ENCODE assay signal across 10 cellular contexts in the genomic region with DNA sequence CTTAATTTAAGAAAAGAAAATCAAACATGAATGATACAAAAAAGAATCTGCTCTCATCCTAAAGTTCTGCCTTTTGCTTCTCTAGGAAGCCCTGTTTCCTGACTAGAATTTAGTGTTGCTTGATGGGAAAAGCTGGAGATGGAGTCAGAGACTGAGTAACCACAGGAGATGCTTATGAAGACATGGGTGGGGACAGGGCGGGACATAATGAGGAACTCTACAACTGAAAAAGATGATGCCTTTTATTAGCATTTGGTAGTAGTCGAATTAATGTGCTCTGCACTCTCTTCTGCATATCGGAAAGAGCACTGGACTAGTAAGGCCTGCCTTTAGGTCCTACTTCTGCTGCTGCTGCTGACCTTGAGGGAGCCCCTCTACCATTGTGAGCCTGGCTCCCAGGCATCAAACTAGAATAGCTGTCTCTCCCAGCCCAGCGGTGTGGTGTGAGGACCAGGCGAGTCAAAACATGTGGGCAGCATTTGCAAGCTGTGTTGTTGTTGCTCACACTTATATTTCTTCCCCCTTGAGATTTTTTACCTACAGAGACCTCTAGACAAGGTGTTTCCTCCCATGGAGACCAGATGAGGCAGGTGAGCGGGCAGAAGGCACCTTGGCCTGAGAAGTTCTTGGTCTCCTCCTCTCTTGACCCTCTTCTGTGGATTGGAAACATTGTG.
A peak's percentile ranks its signal among the peaks of the same experiment; 100 is the strongest.
DNase-seq lines count a peak whose midpoint lies in the region; ATAC-seq and TF ChIP-seq lines count a peak whose summit lies in the region.
"Had no signal": no experiment of that assay in that cellular context is flagged by ENCODE, and none has a peak within 500 bp of the region (broad histone marks: within the 10 kb centered on the region; RNA-seq: fewer than 3 reads in every experiment).

No MANE protein-coding gene starts in this region.

- TF ChIP-seq CTCF in right atrium auricular region (IDR thresholded peaks at IDR 0.05): no peak
- TF ChIP-seq CTCF in heart right ventricle (IDR thresholded peaks at IDR 0.05): no peak
- no peak for TF ChIP-seq CTCF in MCF 10A (IDR thresholded peaks at IDR 0.05; ENCODE audit: unreplicated experiment)

- H3K36me3 Mint-ChIP-seq in MCF 10A (ENCODE audit: insufficient read depth, unreplicated experiment): no peaks in the 10 kb centered on the region
- peaks cover 0 to 14% (median 3%) of the 10 kb centered on the region in 3 donors for H3K36me3 Mint-ChIP-seq in naive thymus-derived CD8-positive, alpha-beta T cell

- POLR2A ChIA-PET in MCF 10A (lab: Yijun Ruan, JAX): interaction anchor here (1.1 kb wide), 1 partner anchor 13 kb away, joined by 3 read pairs; no protein-coding TSS in a partner anchor
- POLR2A ChIA-PET in naive thymus-derived CD8-positive, alpha-beta T cell (lab: Charles Lee): interaction anchor here (0.7 kb wide), 1 partner anchor 840 kb away, joined by 3 read pairs; no protein-coding TSS in a partner anchor

- peak overlapping the region in 1 of 2 donors; percentile 40 for H3K27ac ChIP-seq in right atrium auricular region
- peak overlapping the region in 5 of 10 donors; percentile 37 to 85 (median 65) for H3K27ac ChIP-seq in heart right ventricle
- H3K27ac ChIP-seq: RWPE1 had no signal

- H3K27me3 Mint-ChIP-seq in MCF 10A (ENCODE audit: insufficient read depth, unreplicated experiment): no peaks in the 10 kb centered on the region
- H3K27me3 Mint-ChIP-seq in naive thymus-derived CD8-positive, alpha-beta T cell: no peaks in the 10 kb centered on the region

- peaks cover 12% of the 10 kb centered on the region for H3K4me1 Mint-ChIP-seq in MCF 10A (ENCODE audit: insufficient read depth, unreplicated experiment)
- H3K4me1 Mint-ChIP-seq in naive thymus-derived CD8-positive, alpha-beta T cell: peaks cover 61 to 98% (median 97%) of the 10 kb centered on the region in 4 donors

- intact Hi-C loops in heart right ventricle (cut with DNase I): loop anchor here in 1 of 10 donors (10.0 kb wide), 1 partner anchor 61 kb away; a partner anchor contains a TSS
- intact Hi-C loops in MCF 10A (cut with micrococcal nuclease): no loop called here

- no peak overlapping the region for H3K27ac Mint-ChIP-seq in MCF 10A (ENCODE audit: low read depth, unreplicated experiment)
- H3K27ac Mint-ChIP-seq in naive thymus-derived CD8-positive, alpha-beta T cell: peak overlapping the region; percentile 29 to 96 (median 78)

- 92 to 94% methylated on average over 6 of the region's 6 CpGs for WGBS in heart right ventricle, 2 donors

- H3K36me3 ChIP-seq in right atrium auricular region (no peaks in the 10 kb centered on the region), heart right ventricle (no peaks in the 10 kb centered on the region)

- DNase-seq in right atrium auricular region (ENCODE audit: low spot score): peak; percentile 55
- DNase-seq in heart right ventricle: no peak
- DNase-seq in MCF 10A (ENCODE audit: unreplicated experiment): peak; percentile 9
- no peak for DNase-seq in naive thymus-derived CD8-positive, alpha-beta T cell
- no peak for DNase-seq in stimulated activated CD4-positive, alpha-beta T cell treated with anti-CD3 and anti-CD28 coated beads, Interleukin-2, amount 100 ng/mL, for 24 hours
- DNase-seq in stimulated activated naive CD4-positive, alpha-beta T cell (lab: John Stamatoyannopoulos, UW): no peak
- DNase-seq: midbrain had no signal

- CTCF ChIA-PET in MCF 10A (lab: Yijun Ruan, JAX): interaction anchor here (0.5 to 1.3 kb wide), 2 partner anchors 11 to 806 kb away, joined by 3 to 4 read pairs; no protein-coding TSS in a partner anchor

- no peak for ATAC-seq in heart right ventricle
- ATAC-seq in naive thymus-derived CD8-positive, alpha-beta T cell: no peak
- no peak for ATAC-seq in HG03469 (IDR thresholded peaks at IDR 0.05; ENCODE audit: unreplicated experiment)
- no peak for ATAC-seq in GM18907 (IDR thresholded peaks at IDR 0.05; ENCODE audit: unreplicated experiment)

- H3K4me3 ChIP-seq in right atrium auricular region (no peak overlapping the region), heart right ventricle (no peak overlapping the region)

- H3K9me3 Mint-ChIP-seq in MCF 10A (ENCODE audit: unreplicated experiment): no peaks in the 10 kb centered on the region
- no peaks in the 10 kb centered on the region for H3K9me3 Mint-ChIP-seq in naive thymus-derived CD8-positive, alpha-beta T cell

- no peaks in the 10 kb centered on the region for H3K9me3 ChIP-seq in right atrium auricular region
- no peaks in the 10 kb centered on the region for H3K9me3 ChIP-seq in heart right ventricle

- H3K27me3 ChIP-seq in right atrium auricular region (no peaks in the 10 kb centered on the region), heart right ventricle (no peaks in the 10 kb centered on the region)

- H3K4me1 ChIP-seq in right atrium auricular region (peaks cover 5 to 77% of the 10 kb centered on the region in 2 donors), heart right ventricle (peaks cover 21 to 86% (median 76%) of the 10 kb centered on the region in 9 donors)

- H3K4me3 Mint-ChIP-seq in MCF 10A (ENCODE audit: unreplicated experiment): no peak overlapping the region
- peak overlapping the region in 6 of 10 donors; percentile 1 to 57 (median 23) for H3K4me3 Mint-ChIP-seq in naive thymus-derived CD8-positive, alpha-beta T cell

- BruUV-seq in MCF 10A (replicated peaks; lab: Mats Ljungman, UMichigan): no TSS peak

Comparison
In these comparisons a context has a peak if more than half of its experiments do, and no peak if none do; other contexts are left out.
1. DNase-seq: peak in right atrium auricular region (single experiment) and MCF 10A (single experiment); none in heart right ventricle (0 of 2), naive thymus-derived CD8-positive, alpha-beta T cell (0 of 10), stimulated activated CD4-positive, alpha-beta T cell treated with anti-CD3 and anti-CD28 coated beads, Interleukin-2, amount 100 ng/mL, for 24 hours (0 of 2) and stimulated activated naive CD4-positive, alpha-beta T cell (0 of 6).